Comparison of ENCODE assay signal across 8 cellular contexts in the genomic region with DNA sequence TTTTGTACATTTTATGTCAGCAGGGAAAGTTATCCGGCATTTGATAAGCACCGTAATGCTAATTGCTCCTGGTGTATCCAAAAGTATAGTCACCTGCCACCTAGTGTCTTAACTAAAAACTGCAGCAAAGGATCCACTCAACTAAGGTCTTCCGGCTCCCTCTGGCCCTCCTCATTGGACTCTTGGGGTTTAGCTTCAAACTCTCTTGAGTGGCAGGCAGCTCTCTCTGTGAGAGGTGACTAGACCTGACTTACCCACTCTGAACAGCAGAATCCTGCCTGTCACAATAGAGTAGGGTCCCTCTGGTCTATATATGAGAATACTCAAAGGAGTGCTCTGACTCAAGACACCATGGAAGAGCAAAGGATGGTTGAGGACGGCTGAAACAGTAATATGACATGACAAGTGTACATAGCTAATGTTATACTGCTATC.
DNase-seq lines count a peak whose midpoint lies in the region; ATAC-seq, FAIRE-seq and TF ChIP-seq lines count a peak whose summit lies in the region.

No MANE protein-coding gene starts in this region.

- peak; percentile 63 to 81 for TF ChIP-seq RAD21 in K562 (CRISPR knock-in tag; conservative IDR thresholded peaks at IDR 0.05 in 1 of 2, IDR thresholded peaks at IDR 0.05 in 1 of 2)

- peak; percentile 92 for FAIRE-seq in K562 (lab: Jason Lieb, UNC)

- peak; percentile 22 to 71 for DNase-seq in activated CD4-positive, alpha-beta T cell treated with anti-CD3 and anti-CD28 coated beads for 24 hours (ENCODE audit: low read depth in 2 of 2)
- DNase-seq in activated CD4-positive, alpha-beta T cell treated with anti-CD3 and anti-CD28 coated beads for 1 hour: no peak
- DNase-seq in NCI-H1105 treated with DMSO at 0.1 percent for 48 hours (lab: John Stamatoyannopoulos, UW) (peak; percentile 45), SW 1271 (lab: John Stamatoyannopoulos, UW) (peak; percentile 17 to 85), K562 (ENCODE audit: extremely low read depth in 1 of 4, low spot score in 3 of 4) (peak; percentile 60 to 75 (median 66)), iPS-NIHi7 (ENCODE audit: extremely low spot score) (peak; percentile 77)
- peak in 3 of 4 experiments; percentile 35 to 49 (median 45) for DNase-seq in stimulated activated CD4-positive, alpha-beta T cell treated with anti-CD3 and anti-CD28 coated beads, Interleukin-1b, Interleukin-23, amount 100 ng/mL, for 24 hours (ENCODE audit: low read depth in 4 of 4, low spot score in 1 of 4)

- 3% methylated on average over 4 of the region's 4 CpGs for WGBS in K562 (ENCODE audit: insufficient coverage, low coverage, missing lambda C conversion rate)

- H3K9me3 ChIP-seq in K562 (replicated peaks; ENCODE audit: control insufficient read depth, insufficient read depth, low read depth, low read length): no peaks in the 10 kb centered on the region

- no peaks in the 10 kb centered on the region; a peak in 1 of 5 replicates for H3K27me3 ChIP-seq in K562 (ENCODE audit: control insufficient read depth in 2 of 2, insufficient read depth in 2 of 2, low read length in 2 of 2)

- no peaks in the 10 kb centered on the region for H3K9me1 ChIP-seq in K562 (ENCODE audit: control insufficient read depth, insufficient read depth, low read length)

- POLR2A ChIA-PET in K562 (lab: Yijun Ruan, JAX): interaction anchor here (0.7 to 1.2 kb wide), 2 partner anchors 12 to 36 kb away, joined by 3 to 4 read pairs; no protein-coding TSS in a partner anchor

- no peaks in the 10 kb centered on the region for H4K20me1 ChIP-seq in K562 (replicated peaks; ENCODE audit: control insufficient read depth, insufficient read depth, low read length)

- no peak overlapping the region for H3K27ac ChIP-seq in K562 (ENCODE audit: extremely low read depth, low read depth, low read length)

- CTCF ChIA-PET in K562 (lab: Yijun Ruan, JAX; ENCODE audit: low intra/inter-chr PET ratio): interaction anchor here (0.7 to 1.4 kb wide), 3 partner anchors 256 to 743 kb away, joined by 3 to 5 read pairs (median 4); no protein-coding TSS in a partner anchor

- TF ChIP-seq POLR2A in K562 (conservative IDR thresholded peaks at IDR 0.05): no peak

- H2AFZ ChIP-seq in K562 (ENCODE audit: low read depth, low read length): no peak overlapping the region

- no peak overlapping the region for H3K4me3 ChIP-seq in K562

- intact Hi-C loops in K562 (cut with micrococcal nuclease): loop anchor here (1.0 kb wide), 1 partner anchor 258 kb away; no protein-coding TSS in a partner anchor

- H3K79me2 ChIP-seq in K562 (ENCODE audit: control insufficient read depth, insufficient read depth, low read length): no peaks in the 10 kb centered on the region

- TF ChIP-seq EP300 in K562 (IDR thresholded peaks at IDR 0.05; ENCODE audit: low read length): no peak

- no TSS peak for BruUV-seq in K562 (replicated peaks; lab: Mats Ljungman, UMichigan)

- peak; percentile 66 to 72 (median 69) for TF ChIP-seq CTCF in K562 (IDR thresholded peaks at IDR 0.05 in 2 of 3, conservative IDR thresholded peaks at IDR 0.05 in 1 of 3; ENCODE audit: insufficient read depth in 2 of 3, low read depth in 1 of 3, low read length in 3 of 3)

- no peak overlapping the region for H3K4me2 ChIP-seq in K562 (ENCODE audit: insufficient read depth, low read length)

- H3K4me1 ChIP-seq in K562 (replicated peaks in 1 of 2; ENCODE audit: control insufficient read depth in 2 of 2, insufficient read depth in 2 of 2, low read length in 2 of 2): no peaks in the 10 kb centered on the region

- no peak overlapping the region for H3K9ac ChIP-seq in K562 (ENCODE audit: insufficient read depth in 1 of 2, low read depth in 2 of 2, low read length in 2 of 2)

- in situ Hi-C loops in K562 (cut with MboI): loop anchor here (5.0 to 10.0 kb wide), 3 partner anchors 257 to 745 kb away; no protein-coding TSS in a partner anchor

- no peaks in the 10 kb centered on the region for H3K36me3 ChIP-seq in K562 (ENCODE audit: control insufficient read depth, insufficient read depth, low read length)

- ATAC-seq in HG02610 (IDR thresholded peaks at IDR 0.05; ENCODE audit: unreplicated experiment) (peak; percentile 74), K562 (peak; percentile 89)

TF ChIP-seq in K562, 482 proteins besides CTCF, POLR2A, EP300 and RAD21:
- TF ChIP-seq HDAC6 (IDR thresholded peaks at IDR 0.05; ENCODE audit: low read depth, low read length) (no peak), SMC3 (conservative IDR thresholded peaks at IDR 0.05; ENCODE audit: insufficient read depth, low read depth, low read length) (peak; percentile 49; the same call in 1 of the 2 replicates), ZSCAN29 (IDR thresholded peaks at IDR 0.05) (no peak)
- TF ChIP-seq, protein P1, sequence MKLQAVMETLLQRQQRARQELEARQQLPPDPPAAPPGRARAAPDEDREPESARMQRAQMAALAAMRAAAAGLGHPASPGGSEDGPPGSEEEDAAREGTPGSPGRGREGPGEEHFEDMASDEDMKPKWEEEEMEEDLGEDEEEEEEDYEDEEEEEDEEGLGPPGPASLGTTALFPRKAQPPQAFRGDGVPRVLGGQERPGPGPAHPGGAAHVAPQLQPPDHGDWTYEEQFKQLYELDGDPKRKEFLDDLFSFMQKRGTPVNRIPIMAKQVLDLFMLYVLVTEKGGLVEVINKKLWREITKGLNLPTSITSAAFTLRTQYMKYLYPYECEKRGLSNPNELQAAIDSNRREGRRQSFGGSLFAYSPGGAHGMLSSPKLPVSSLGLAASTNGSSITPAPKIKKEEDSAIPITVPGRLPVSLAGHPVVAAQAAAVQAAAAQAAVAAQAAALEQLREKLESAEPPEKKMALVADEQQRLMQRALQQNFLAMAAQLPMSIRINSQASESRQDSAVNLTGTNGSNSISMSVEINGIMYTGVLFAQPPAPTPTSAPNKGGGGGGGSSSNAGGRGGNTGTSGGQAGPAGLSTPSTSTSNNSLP (IDR thresholded peaks at IDR 0.05; ENCODE audit: borderline replicate concordance, low read depth, low read length): peak; percentile 27; the same call in 1 of the 2 replicates
